Comparison of ENCODE assay signal across 8 cellular contexts in genomic region chr9:131546336-131547084, GRCh38. TPM values are rescaled to one million over a fixed set of nuclear protein-coding genes. Genes with fewer than 3 reads are reported as not detected.
DNase-seq lines count a peak whose midpoint lies in the region; ATAC-seq and TF ChIP-seq lines count a peak whose summit lies in the region.

No MANE protein-coding gene starts in this region.

- H3K36me3 ChIP-seq in vagina, result no peaks in the 10 kb centered on the region

- peak overlapping the region; percentile 1 to 15 for H3K4me3 ChIP-seq in vagina

- H3K9me3 ChIP-seq in vagina, result peaks cover 5% of the 10 kb centered on the region

- peak overlapping the region; percentile 55 for H3K4me3 Mint-ChIP-seq in activated B cell treated with CpG ODN at 0.5 μM for 24 hours

- ATAC-seq in activated B cell treated with CpG ODN at 0.5 μM for 24 hours (ENCODE audit: low read depth), result peak; percentile 18
- no peak for ATAC-seq in HG03095 (IDR thresholded peaks at IDR 0.05; ENCODE audit: unreplicated experiment)

- peaks cover 9% of the 10 kb centered on the region for H3K27me3 ChIP-seq in vagina

- peaks cover 21% of the 10 kb centered on the region for H3K4me1 ChIP-seq in vagina

- CTCF ChIA-PET in activated B cell treated with CpG ODN at 0.5 μM for 24 hours (lab: Charles Lee), result no interaction called here

- peaks cover 5% of the 10 kb centered on the region for H3K36me3 Mint-ChIP-seq in activated B cell treated with CpG ODN at 0.5 μM for 24 hours (ENCODE audit: low read depth)

- H3K27ac Mint-ChIP-seq in activated B cell treated with CpG ODN at 0.5 μM for 24 hours, result no peak overlapping the region

- peaks cover 46% of the 10 kb centered on the region for H3K27me3 Mint-ChIP-seq in activated B cell treated with CpG ODN at 0.5 μM for 24 hours

- peak; percentile 79 for DNase-seq in 8988T
- DNase-seq in ELR (ENCODE audit: low read depth), result peak; percentile 43
- no peak for DNase-seq in activated B cell treated with CpG ODN at 0.5 μM for 24 hours
- peak; percentile 74 for DNase-seq in iPS-NIHi11 (ENCODE audit: low spot score)
- DNase-seq in vagina (ENCODE audit: extremely low spot score in 2 of 2), result no peak
- DNase-seq in NCI-H2107 treated with DMSO at 0.1 percent for 48 hours (lab: John Stamatoyannopoulos, UW; ENCODE audit: unreplicated experiment), result no peak
- DNase-seq in effector CD4-positive, alpha-beta T cell, result no peak

- H3K4me1 Mint-ChIP-seq in activated B cell treated with CpG ODN at 0.5 μM for 24 hours, result peaks cover 10% of the 10 kb centered on the region

- H3K9me3 Mint-ChIP-seq in activated B cell treated with CpG ODN at 0.5 μM for 24 hours, result peaks cover 20% of the 10 kb centered on the region

- TF ChIP-seq CTCF in activated B cell treated with CpG ODN at 0.5 μM for 24 hours (IDR thresholded peaks at IDR 0.05) (no peak), vagina (IDR thresholded peaks at IDR 0.05) (no peak)

- intact Hi-C loops in activated B cell treated with CpG ODN at 0.5 μM for 24 hours (cut with micrococcal nuclease), result no loop called here
- intact Hi-C loops in vagina (cut with DNase I), result no loop called here

- POLR2A ChIA-PET in activated B cell treated with CpG ODN at 0.5 μM for 24 hours (lab: Charles Lee), result interaction anchor here (0.6 to 0.7 kb wide), 2 partner anchors 15 to 39 kb away, joined by 4 to 7 read pairs; no protein-coding TSS in a partner anchor

- H3K27ac ChIP-seq in vagina, result no peak overlapping the region

- no peak for TF ChIP-seq POLR2A in vagina (IDR thresholded peaks at IDR 0.05)

RNA-seq across cellular contexts. Expression of gene PRRT1B, which starts 1.2 kb away (rescaled TPM):
- not detected in 2 replicates for total RNA-seq in activated B cell treated with CpG ODN at 0.5 μM for 24 hours
- not detected for total RNA-seq in vagina

RNA-seq across cellular contexts. Expression of gene UCK1, which starts 15.4 kb away (rescaled TPM):
- total RNA-seq in activated B cell treated with CpG ODN at 0.5 μM for 24 hours (19.1 and 30.4 TPM in 2 replicates), vagina (37.3 TPM)

RNA-seq across cellular contexts. Expression of gene POMT1, which starts 43.8 kb away (rescaled TPM):
- total RNA-seq in activated B cell treated with CpG ODN at 0.5 μM for 24 hours, result 24.9 and 29.8 TPM in 2 replicates
- total RNA-seq in vagina, result 14.5 TPM

Comparison
In these comparisons a context has a peak if more than half of its experiments do, and no peak if none do; other contexts are left out.
1. DNase-seq: peak in 8988T (single experiment), ELR (single experiment) and iPS-NIHi11 (single experiment); none in activated B cell treated with CpG ODN at 0.5 μM for 24 hours (single experiment), vagina (0 of 2), NCI-H2107 treated with DMSO at 0.1 percent for 48 hours (single experiment) and effector CD4-positive, alpha-beta T cell (single experiment).